ENCODE assay signal across 1 cellular context in the genomic region with DNA sequence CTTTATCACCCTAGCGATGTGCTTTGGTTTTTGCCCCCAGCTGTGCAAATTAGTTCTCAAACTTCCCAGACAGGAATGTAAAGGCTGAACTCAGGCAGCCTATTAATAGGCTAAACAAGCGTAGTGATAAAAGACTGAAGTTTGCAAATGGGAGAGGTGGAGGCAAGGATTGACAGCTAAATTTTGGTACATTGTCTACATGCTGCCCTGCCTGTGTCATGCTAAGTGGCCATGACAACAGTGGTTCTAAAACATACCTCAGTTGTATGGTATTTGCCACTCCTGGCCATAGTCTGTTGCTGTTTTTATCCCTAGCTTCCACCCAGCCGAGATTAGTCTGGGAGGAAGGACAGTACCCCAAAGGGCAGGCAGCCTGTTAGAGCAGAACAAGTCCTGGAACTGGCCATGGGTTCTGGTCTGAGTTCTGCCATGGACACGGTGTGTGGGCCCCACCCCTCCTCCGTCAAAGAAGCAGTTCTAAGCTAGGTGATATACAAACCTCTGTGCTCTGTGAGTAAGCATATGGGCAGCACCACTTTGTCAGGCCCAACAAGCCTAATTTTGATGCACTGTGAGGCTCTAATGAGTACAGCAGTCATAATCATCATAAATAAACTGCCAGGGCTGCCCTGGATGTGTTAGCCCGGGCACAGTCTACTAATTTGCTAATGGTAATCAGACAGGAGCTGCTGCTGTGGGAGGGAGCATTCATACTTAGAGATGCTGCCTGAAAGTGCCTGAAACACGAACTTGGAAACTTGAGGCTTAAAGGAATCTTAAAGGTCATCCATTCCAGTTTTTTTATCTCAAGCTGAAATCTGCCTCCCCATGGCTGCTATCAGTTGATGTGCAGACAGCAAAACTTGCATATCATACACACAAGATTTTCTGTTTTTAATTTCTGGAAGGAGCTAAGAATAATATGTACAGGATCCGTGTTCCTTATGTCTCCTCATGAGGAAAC.
TF ChIP-seq lines count a peak whose summit lies in the region.

No MANE protein-coding gene starts in this region.

TF ChIP-seq in SK-N-SH, 30 proteins besides CTCF, POLR2A, EP300 and RAD21 (continued from another document):
- TF ChIP-seq, protein P1, sequence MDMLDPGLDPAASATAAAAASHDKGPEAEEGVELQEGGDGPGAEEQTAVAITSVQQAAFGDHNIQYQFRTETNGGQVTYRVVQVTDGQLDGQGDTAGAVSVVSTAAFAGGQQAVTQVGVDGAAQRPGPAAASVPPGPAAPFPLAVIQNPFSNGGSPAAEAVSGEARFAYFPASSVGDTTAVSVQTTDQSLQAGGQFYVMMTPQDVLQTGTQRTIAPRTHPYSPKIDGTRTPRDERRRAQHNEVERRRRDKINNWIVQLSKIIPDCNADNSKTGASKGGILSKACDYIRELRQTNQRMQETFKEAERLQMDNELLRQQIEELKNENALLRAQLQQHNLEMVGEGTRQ (IDR thresholded peaks at IDR 0.05; ENCODE audit: borderline replicate concordance, low read depth, low read length), result no peak
- TF ChIP-seq RCOR1 (IDR thresholded peaks at IDR 0.05; ENCODE audit: low read length), result no peak
- 0 out of 2 replicates have a peak, but pooled peaks have one; percentile 14 for TF ChIP-seq TEAD4 (IDR thresholded peaks at IDR 0.05; ENCODE audit: borderline replicate concordance, insufficient read depth)
- TF ChIP-seq MXI1 (IDR thresholded peaks at IDR 0.05; ENCODE audit: low read depth, low read length), result no peak
- TF ChIP-seq RFX5 (IDR thresholded peaks at IDR 0.05; ENCODE audit: low read length), result no peak
- TF ChIP-seq GATA2 (CRISPR knock-in tag; IDR thresholded peaks at IDR 0.05), result peak; percentile 74
